19 cellular contexts compared by ENCODE assay signal in genomic region chr4:121108557-121108956, GRCh38. TPM values are rescaled to one million over a fixed set of nuclear protein-coding genes. Genes with fewer than 3 reads are reported as not detected.
"Had no signal": no experiment of that assay in that cellular context is flagged by ENCODE, and none has a peak within 500 bp of the region (broad histone marks: within the 10 kb centered on the region; RNA-seq: fewer than 3 reads in every experiment).

No MANE protein-coding gene starts in this region.

- H3K4me1 Mint-ChIP-seq: brain, nephron progenitor cell had no signal

- H3K36me3 Mint-ChIP-seq: brain had no signal

- H3K27me3 Mint-ChIP-seq: effector memory CD8-positive, alpha-beta T cell had no signal

- H3K4me3 Mint-ChIP-seq: brain; dendritic cell treated with granulocyte-macrophage colony-stimulating factor and Interleukin-4, amounts not matched to agents 40 ng/mL and 50 ng/mL, for 4 days; effector memory CD8-positive, alpha-beta T cell; nephron progenitor cell had no signal

- H3K27ac Mint-ChIP-seq: brain; dendritic cell treated with granulocyte-macrophage colony-stimulating factor and Interleukin-4, amounts not matched to agents 40 ng/mL and 50 ng/mL, for 4 days; effector memory CD8-positive, alpha-beta T cell; nephron progenitor cell had no signal

- H3K9me3 Mint-ChIP-seq: dendritic cell treated with granulocyte-macrophage colony-stimulating factor and Interleukin-4, amounts not matched to agents 40 ng/mL and 50 ng/mL, for 4 days; effector memory CD8-positive, alpha-beta T cell had no signal

- DNase-seq: activated CD4-positive, alpha-beta T cell treated with anti-CD3 and anti-CD28 coated beads for 48 hours; activated CD8-positive, alpha-beta memory T cell treated with anti-CD3 and anti-CD28 coated beads for 24 hours; activated naive CD4-positive, alpha-beta T cell treated with anti-CD3 and anti-CD28 coated beads, Interleukin-2, amount 50 U/mL, for 16 hours; activated T-cell treated with anti-CD3 and anti-CD28 coated beads for 4 hours; amniotic stem cell; cerebellar nuclear complex; effector memory CD8-positive, alpha-beta T cell; gastrocnemius medialis; nephron progenitor cell; stimulated activated CD4-positive, alpha-beta T cell treated with anti-CD3 and anti-CD28 coated beads, Interleukin-12 subunit alpha, Interleukin-12 subunit beta, amount 100 ng/mL, for 4 hours; stimulated activated CD4-positive, alpha-beta T cell treated with anti-CD3 and anti-CD28 coated beads, Interleukin-2, amount 100 ng/mL, for 48 hours; stimulated activated naive CD8-positive, alpha-beta T cell treated with anti-CD3 and anti-CD28 coated beads, Interleukin-15, Interleukin-2, amounts not matched to agents 100 U/mL and 50 U/mL, for 24 hours; T1000; upper lobe of right lung had no signal

- ATAC-seq: effector memory CD8-positive, alpha-beta T cell; gastrocnemius medialis; stimulated activated naive CD8-positive, alpha-beta T cell treated with anti-CD3 and anti-CD28 coated beads, Interleukin-15, Interleukin-2, amounts not matched to agents 100 U/mL and 50 U/mL, for 24 hours; upper lobe of right lung had no signal

RNA-seq across cellular contexts. Expression of gene NDNF, which starts 36.2 kb away (rescaled TPM):
- total RNA-seq: osteocyte had no signal

RNA-seq across cellular contexts. Expression of gene TNIP3, which starts 55.6 kb away (rescaled TPM):
- total RNA-seq: gastrocnemius medialis, lower leg skin, osteocyte, suprapubic skin had no signal
